1 cellular context compared by ENCODE assay signal in the genomic region with DNA sequence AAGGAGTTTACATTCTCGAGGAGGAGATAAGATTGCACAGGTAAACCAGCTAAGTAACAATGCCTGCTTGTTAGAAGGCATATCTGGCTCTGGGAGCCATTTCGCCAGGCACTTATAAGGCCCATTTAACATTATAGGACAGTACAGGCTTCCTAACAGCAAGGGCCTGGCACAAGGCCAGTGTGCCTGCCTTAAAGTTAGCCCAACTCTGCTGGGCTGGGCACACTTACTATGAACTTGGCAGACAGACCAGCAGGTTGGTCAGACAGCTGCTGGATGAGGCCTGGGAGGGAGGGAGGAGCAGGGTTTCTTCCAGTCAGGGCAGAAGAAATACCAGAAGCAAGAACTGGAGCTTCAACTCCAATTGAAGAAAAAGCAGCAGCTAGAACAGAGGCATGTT.
TF ChIP-seq lines count a peak whose summit lies in the region.

No MANE protein-coding gene starts in this region.

TF ChIP-seq in GM23338, 12 proteins besides CTCF, POLR2A, EP300 and RAD21:
- TF ChIP-seq, protein P1, sequence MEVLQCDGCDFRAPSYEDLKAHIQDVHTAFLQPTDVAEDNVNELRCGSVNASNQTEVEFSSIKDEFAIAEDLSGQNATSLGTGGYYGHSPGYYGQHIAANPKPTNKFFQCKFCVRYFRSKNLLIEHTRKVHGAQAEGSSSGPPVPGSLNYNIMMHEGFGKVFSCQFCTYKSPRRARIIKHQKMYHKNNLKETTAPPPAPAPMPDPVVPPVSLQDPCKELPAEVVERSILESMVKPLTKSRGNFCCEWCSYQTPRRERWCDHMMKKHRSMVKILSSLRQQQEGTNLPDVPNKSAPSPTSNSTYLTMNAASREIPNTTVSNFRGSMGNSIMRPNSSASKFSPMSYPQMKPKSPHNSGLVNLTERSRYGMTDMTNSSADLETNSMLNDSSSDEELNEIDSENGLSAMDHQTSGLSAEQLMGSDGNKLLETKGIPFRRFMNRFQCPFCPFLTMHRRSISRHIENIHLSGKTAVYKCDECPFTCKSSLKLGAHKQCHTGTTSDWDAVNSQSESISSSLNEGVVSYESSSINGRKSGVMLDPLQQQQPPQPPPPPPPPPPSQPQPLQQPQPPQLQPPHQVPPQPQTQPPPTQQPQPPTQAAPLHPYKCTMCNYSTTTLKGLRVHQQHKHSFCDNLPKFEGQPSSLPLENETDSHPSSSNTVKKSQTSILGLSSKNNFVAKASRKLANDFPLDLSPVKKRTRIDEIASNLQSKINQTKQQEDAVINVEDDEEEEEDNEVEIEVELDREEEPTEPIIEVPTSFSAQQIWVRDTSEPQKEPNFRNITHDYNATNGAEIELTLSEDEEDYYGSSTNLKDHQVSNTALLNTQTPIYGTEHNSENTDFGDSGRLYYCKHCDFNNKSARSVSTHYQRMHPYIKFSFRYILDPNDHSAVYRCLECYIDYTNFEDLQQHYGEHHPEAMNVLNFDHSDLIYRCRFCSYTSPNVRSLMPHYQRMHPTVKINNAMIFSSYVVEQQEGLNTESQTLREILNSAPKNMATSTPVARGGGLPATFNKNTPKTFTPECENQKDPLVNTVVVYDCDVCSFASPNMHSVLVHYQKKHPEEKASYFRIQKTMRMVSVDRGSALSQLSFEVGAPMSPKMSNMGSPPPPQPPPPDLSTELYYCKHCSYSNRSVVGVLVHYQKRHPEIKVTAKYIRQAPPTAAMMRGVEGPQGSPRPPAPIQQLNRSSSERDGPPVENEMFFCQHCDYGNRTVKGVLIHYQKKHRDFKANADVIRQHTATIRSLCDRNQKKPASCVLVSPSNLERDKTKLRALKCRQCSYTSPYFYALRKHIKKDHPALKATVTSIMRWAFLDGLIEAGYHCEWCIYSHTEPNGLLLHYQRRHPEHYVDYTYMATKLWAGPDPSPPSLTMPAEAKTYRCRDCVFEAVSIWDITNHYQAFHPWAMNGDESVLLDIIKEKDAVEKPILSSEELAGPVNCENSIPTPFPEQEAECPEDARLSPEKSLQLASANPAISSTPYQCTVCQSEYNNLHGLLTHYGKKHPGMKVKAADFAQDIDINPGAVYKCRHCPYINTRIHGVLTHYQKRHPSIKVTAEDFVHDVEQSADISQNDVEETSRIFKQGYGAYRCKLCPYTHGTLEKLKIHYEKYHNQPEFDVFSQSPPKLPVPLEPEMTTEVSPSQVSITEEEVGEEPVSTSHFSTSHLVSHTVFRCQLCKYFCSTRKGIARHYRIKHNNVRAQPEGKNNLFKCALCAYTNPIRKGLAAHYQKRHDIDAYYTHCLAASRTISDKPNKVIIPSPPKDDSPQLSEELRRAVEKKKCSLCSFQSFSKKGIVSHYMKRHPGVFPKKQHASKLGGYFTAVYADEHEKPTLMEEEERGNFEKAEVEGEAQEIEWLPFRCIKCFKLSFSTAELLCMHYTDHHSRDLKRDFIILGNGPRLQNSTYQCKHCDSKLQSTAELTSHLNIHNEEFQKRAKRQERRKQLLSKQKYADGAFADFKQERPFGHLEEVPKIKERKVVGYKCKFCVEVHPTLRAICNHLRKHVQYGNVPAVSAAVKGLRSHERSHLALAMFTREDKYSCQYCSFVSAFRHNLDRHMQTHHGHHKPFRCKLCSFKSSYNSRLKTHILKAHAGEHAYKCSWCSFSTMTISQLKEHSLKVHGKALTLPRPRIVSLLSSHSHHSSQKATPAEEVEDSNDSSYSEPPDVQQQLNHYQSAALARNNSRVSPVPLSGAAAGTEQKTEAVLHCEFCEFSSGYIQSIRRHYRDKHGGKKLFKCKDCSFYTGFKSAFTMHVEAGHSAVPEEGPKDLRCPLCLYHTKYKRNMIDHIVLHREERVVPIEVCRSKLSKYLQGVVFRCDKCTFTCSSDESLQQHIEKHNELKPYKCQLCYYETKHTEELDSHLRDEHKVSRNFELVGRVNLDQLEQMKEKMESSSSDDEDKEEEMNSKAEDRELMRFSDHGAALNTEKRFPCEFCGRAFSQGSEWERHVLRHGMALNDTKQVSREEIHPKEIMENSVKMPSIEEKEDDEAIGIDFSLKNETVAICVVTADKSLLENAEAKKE (CRISPR knock-in tag; IDR thresholded peaks at IDR 0.05), result no peak
- no peak for TF ChIP-seq ZNF114 (CRISPR knock-in tag; IDR thresholded peaks at IDR 0.05)
- TF ChIP-seq, protein P2, sequence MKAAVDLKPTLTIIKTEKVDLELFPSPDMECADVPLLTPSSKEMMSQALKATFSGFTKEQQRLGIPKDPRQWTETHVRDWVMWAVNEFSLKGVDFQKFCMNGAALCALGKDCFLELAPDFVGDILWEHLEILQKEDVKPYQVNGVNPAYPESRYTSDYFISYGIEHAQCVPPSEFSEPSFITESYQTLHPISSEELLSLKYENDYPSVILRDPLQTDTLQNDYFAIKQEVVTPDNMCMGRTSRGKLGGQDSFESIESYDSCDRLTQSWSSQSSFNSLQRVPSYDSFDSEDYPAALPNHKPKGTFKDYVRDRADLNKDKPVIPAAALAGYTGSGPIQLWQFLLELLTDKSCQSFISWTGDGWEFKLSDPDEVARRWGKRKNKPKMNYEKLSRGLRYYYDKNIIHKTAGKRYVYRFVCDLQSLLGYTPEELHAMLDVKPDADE (IDR thresholded peaks at IDR 0.05), result no peak
- TF ChIP-seq STAT1 (IDR thresholded peaks at IDR 0.05; ENCODE audit: unreplicated experiment), result no peak
- TF ChIP-seq EZH2 (IDR thresholded peaks at IDR 0.05; ENCODE audit: low read depth, unreplicated experiment), result no peak
- no peak for TF ChIP-seq ZNF331 (CRISPR knock-in tag; IDR thresholded peaks at IDR 0.05; ENCODE audit: low read depth)
- TF ChIP-seq JUNB (IDR thresholded peaks at IDR 0.05; ENCODE audit: unreplicated experiment), result no peak
